ENCODE assay signal across 9 cellular contexts in the genomic region with DNA sequence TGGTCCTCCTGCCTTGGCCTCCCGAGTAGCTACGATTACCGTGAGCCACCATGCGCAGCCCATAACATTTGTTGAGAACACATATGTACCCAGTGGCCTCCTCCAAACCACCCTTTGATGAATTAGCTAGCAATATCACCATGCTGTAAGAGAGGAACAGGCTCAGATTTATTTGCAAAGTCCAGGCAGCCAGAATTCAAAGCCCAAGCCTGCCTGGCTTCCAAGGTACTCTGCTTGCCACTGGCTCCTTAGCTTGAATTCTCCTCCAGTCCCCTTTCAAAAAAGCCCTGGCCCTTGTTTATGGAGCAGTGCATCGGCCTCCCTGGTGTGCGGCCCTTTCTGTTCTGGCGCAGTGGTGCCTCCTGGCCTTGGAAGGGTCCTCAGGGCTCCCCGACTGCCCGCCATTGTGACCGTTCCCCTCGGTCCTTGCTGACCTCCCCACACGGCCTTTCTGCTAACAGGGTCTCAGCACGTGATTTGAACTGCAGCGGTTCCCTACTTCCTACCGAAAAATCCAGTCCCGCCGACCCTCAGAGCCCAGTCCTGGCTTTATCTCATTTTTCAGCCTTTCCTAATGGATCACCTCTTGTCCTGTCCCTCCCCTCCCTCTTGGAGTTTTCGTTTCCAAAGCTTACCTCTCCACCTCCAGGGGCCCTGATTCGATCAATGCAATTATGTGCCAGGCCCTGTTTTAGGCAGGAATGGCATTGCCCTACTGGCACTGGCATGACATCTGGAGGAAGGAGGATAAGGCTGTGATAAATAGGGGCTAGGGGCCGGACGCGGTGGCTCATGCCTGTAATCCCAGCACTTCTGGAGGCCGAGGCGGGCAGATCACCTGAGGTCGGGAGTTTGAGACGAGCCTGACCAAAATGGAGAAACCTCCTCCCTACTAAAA. TPM values are rescaled to one million over a fixed set of nuclear protein-coding genes. Genes with fewer than 3 reads are reported as not detected.
DNase-seq lines count a peak whose midpoint lies in the region; ATAC-seq lines count a peak whose summit lies in the region.
"Had no signal": no experiment of that assay in that cellular context is flagged by ENCODE, and none has a peak within 500 bp of the region (broad histone marks: within the 10 kb centered on the region; RNA-seq: fewer than 3 reads in every experiment).

No MANE protein-coding gene starts in this region.

- POLR2A ChIA-PET in activated CD8-positive, alpha-beta T cell treated with anti-CD3 and anti-CD28 coated beads, Interleukin-2, amount 10 ng/mL, durations not matched to agents 7 days and 5 days (lab: Charles Lee), result interaction anchor here (0.6 to 1.0 kb wide), 2 partner anchors 26 to 319 kb away, joined by 3 to 4 read pairs; no protein-coding TSS in a partner anchor

- ATAC-seq in activated CD8-positive, alpha-beta T cell treated with anti-CD3 and anti-CD28 coated beads, Interleukin-2, amount 10 ng/mL, durations not matched to agents 7 days and 5 days, result no peak
- no peak for ATAC-seq in stimulated activated naive CD8-positive, alpha-beta T cell treated with anti-CD3 and anti-CD28 coated beads, Interleukin-15, amount 100 ng/mL, for 72 hours
- ATAC-seq in HG03378 (IDR thresholded peaks at IDR 0.05; ENCODE audit: unreplicated experiment), result no peak
- ATAC-seq in HG02759 (IDR thresholded peaks at IDR 0.05; ENCODE audit: unreplicated experiment), result no peak

- DNase-seq in DMS53 (lab: John Stamatoyannopoulos, UW), result peak; percentile 17
- DNase-seq in DMS53 treated with DMSO at 0.1 percent for 48 hours (lab: John Stamatoyannopoulos, UW; ENCODE audit: unreplicated experiment), result no peak
- no peak for DNase-seq in activated CD8-positive, alpha-beta T cell treated with anti-CD3 and anti-CD28 coated beads, Interleukin-2, amount 10 ng/mL, durations not matched to agents 7 days and 5 days
- DNase-seq in immature natural killer cell, result no peak
- no peak for DNase-seq in stimulated activated naive CD8-positive, alpha-beta T cell treated with anti-CD3 and anti-CD28 coated beads, Interleukin-15, amount 100 ng/mL, for 72 hours
- no peak for DNase-seq in CD1c-positive myeloid dendritic cell (ENCODE audit: extremely low spot score)

- peak overlapping the region; percentile 44 for H3K4me3 Mint-ChIP-seq in activated CD8-positive, alpha-beta T cell treated with anti-CD3 and anti-CD28 coated beads, Interleukin-2, amount 10 ng/mL, durations not matched to agents 7 days and 5 days
- peak overlapping the region; percentile 53 to 71 (median 61) for H3K4me3 Mint-ChIP-seq in immature natural killer cell
- H3K4me3 Mint-ChIP-seq in stimulated activated naive CD8-positive, alpha-beta T cell treated with anti-CD3 and anti-CD28 coated beads, Interleukin-15, amount 100 ng/mL, for 72 hours, result peak overlapping the region; percentile 70 to 77

- H3K27ac Mint-ChIP-seq in activated CD8-positive, alpha-beta T cell treated with anti-CD3 and anti-CD28 coated beads, Interleukin-2, amount 10 ng/mL, durations not matched to agents 7 days and 5 days, result peak overlapping the region; percentile 72
- H3K27ac Mint-ChIP-seq in immature natural killer cell, result peak overlapping the region in 4 of 6 donors; percentile 30 to 74 (median 58)
- H3K27ac Mint-ChIP-seq in stimulated activated naive CD8-positive, alpha-beta T cell treated with anti-CD3 and anti-CD28 coated beads, Interleukin-15, amount 100 ng/mL, for 72 hours, result peak overlapping the region; percentile 85 to 89

- CTCF ChIA-PET in activated CD8-positive, alpha-beta T cell treated with anti-CD3 and anti-CD28 coated beads, Interleukin-2, amount 10 ng/mL, durations not matched to agents 7 days and 5 days (lab: Charles Lee), result interaction anchor here (0.6 to 4.2 kb wide), 13 partner anchors 10 to 93 kb away, joined by 3 to 33 read pairs (median 8); no protein-coding TSS in a partner anchor

- H3K36me3 Mint-ChIP-seq in activated CD8-positive, alpha-beta T cell treated with anti-CD3 and anti-CD28 coated beads, Interleukin-2, amount 10 ng/mL, durations not matched to agents 7 days and 5 days (ENCODE audit: low read depth), result peaks cover 8% of the 10 kb centered on the region
- no peaks in the 10 kb centered on the region for H3K36me3 Mint-ChIP-seq in immature natural killer cell

- H3K4me1 Mint-ChIP-seq in activated CD8-positive, alpha-beta T cell treated with anti-CD3 and anti-CD28 coated beads, Interleukin-2, amount 10 ng/mL, durations not matched to agents 7 days and 5 days (ENCODE audit: low read depth), result peaks cover 31% of the 10 kb centered on the region
- H3K4me1 Mint-ChIP-seq in immature natural killer cell, result peaks cover 18 to 37% of the 10 kb centered on the region in 2 donors
- peaks cover 23% of the 10 kb centered on the region for H3K4me1 Mint-ChIP-seq in stimulated activated naive CD8-positive, alpha-beta T cell treated with anti-CD3 and anti-CD28 coated beads, Interleukin-15, amount 100 ng/mL, for 72 hours

- H3K9me3 Mint-ChIP-seq in activated CD8-positive, alpha-beta T cell treated with anti-CD3 and anti-CD28 coated beads, Interleukin-2, amount 10 ng/mL, durations not matched to agents 7 days and 5 days (ENCODE audit: insufficient read depth), result no peaks in the 10 kb centered on the region
- H3K9me3 Mint-ChIP-seq in immature natural killer cell, result no peaks in the 10 kb centered on the region
- H3K9me3 Mint-ChIP-seq in stimulated activated naive CD8-positive, alpha-beta T cell treated with anti-CD3 and anti-CD28 coated beads, Interleukin-15, amount 100 ng/mL, for 72 hours, result no peaks in the 10 kb centered on the region

- no peaks in the 10 kb centered on the region for H3K27me3 Mint-ChIP-seq in activated CD8-positive, alpha-beta T cell treated with anti-CD3 and anti-CD28 coated beads, Interleukin-2, amount 10 ng/mL, durations not matched to agents 7 days and 5 days (ENCODE audit: low read depth)
- peaks cover 0 to 9% (median 2%) of the 10 kb centered on the region in 3 donors for H3K27me3 Mint-ChIP-seq in immature natural killer cell (ENCODE audit: low read depth in 3 of 3)
- H3K27me3 Mint-ChIP-seq in stimulated activated naive CD8-positive, alpha-beta T cell treated with anti-CD3 and anti-CD28 coated beads, Interleukin-15, amount 100 ng/mL, for 72 hours, result no peaks in the 10 kb centered on the region

RNA-seq across cellular contexts. Expression of a gene that starts 22.0 kb away (rescaled TPM):
- 10 to 100 TPM; 29.7 to 29.9 TPM for total RNA-seq in activated CD8-positive, alpha-beta T cell treated with anti-CD3 and anti-CD28 coated beads, Interleukin-2, amount 10 ng/mL, durations not matched to agents 7 days and 5 days
- polyA plus RNA-seq in immature natural killer cell, result 1 to 10 TPM; 4.2 to 5.6 (median 4.6) TPM

RNA-seq across cellular contexts. Expression of a gene that starts 38.9 kb away (rescaled TPM):
- not detected for total RNA-seq in activated CD8-positive, alpha-beta T cell treated with anti-CD3 and anti-CD28 coated beads, Interleukin-2, amount 10 ng/mL, durations not matched to agents 7 days and 5 days
- polyA plus RNA-seq in immature natural killer cell, result not detected
- total RNA-seq: A172 had no signal

RNA-seq across cellular contexts. Expression of a gene that starts 45.3 kb away (rescaled TPM):
- 100 to 1,000 TPM; 107 TPM for total RNA-seq in activated CD8-positive, alpha-beta T cell treated with anti-CD3 and anti-CD28 coated beads, Interleukin-2, amount 10 ng/mL, durations not matched to agents 7 days and 5 days
- polyA plus RNA-seq in immature natural killer cell, result 10 to 100 TPM; 12.9 to 23.6 (median 15.9) TPM
